ENCODE assay signal across 8 cellular contexts in genomic region chr17:57408064-57408811, GRCh38.
DNase-seq lines count a peak whose midpoint lies in the region; ATAC-seq and TF ChIP-seq lines count a peak whose summit lies in the region.

No MANE protein-coding gene starts in this region.

- peak overlapping the region; percentile 70 for H3K4me3 Mint-ChIP-seq in activated naive CD8-positive, alpha-beta T cell treated with anti-CD3 and anti-CD28 coated beads, Interleukin-2, amount 10 ng/mL, durations not matched to agents 7 days and 5 days

- POLR2A ChIA-PET in activated naive CD8-positive, alpha-beta T cell treated with anti-CD3 and anti-CD28 coated beads, Interleukin-2, amount 10 ng/mL, durations not matched to agents 7 days and 5 days (lab: Charles Lee) = interaction anchor here (1.0 to 1.1 kb wide), 2 partner anchors 47 to 165 kb away, joined by 3 to 4 read pairs; no protein-coding TSS in a partner anchor

- H2AFZ ChIP-seq in neuron (ENCODE audit: low read depth, low read length) = no peak overlapping the region

- no peaks in the 10 kb centered on the region for H3K27me3 Mint-ChIP-seq in activated naive CD8-positive, alpha-beta T cell treated with anti-CD3 and anti-CD28 coated beads, Interleukin-2, amount 10 ng/mL, durations not matched to agents 7 days and 5 days

- H3K4me1 Mint-ChIP-seq in activated naive CD8-positive, alpha-beta T cell treated with anti-CD3 and anti-CD28 coated beads, Interleukin-2, amount 10 ng/mL, durations not matched to agents 7 days and 5 days = peaks cover 40% of the 10 kb centered on the region

- WGBS in adrenal gland, 4 donors = 74 to 86% (median 77%) methylated on average over 13 of the region's 13 CpGs

- peak overlapping the region in 2 of 5 donors; percentile 16 to 43 for H3K27ac ChIP-seq in adrenal gland

- H3K4me1 ChIP-seq in neuron (ENCODE audit: insufficient read depth, low read length) = peaks cover 61% of the 10 kb centered on the region
- H3K4me1 ChIP-seq in adrenal gland (replicated peaks in 1 of 2) = peaks cover 0 to 30% of the 10 kb centered on the region in 2 donors

- no peak for TF ChIP-seq CTCF in adrenal gland (IDR thresholded peaks at IDR 0.05)

- peaks cover 11% of the 10 kb centered on the region for H3K36me3 ChIP-seq in neuron (ENCODE audit: insufficient read depth, low read length)
- no peaks in the 10 kb centered on the region for H3K36me3 ChIP-seq in adrenal gland (replicated peaks in 1 of 2)

- no peaks in the 10 kb centered on the region for H3K9me3 Mint-ChIP-seq in activated naive CD8-positive, alpha-beta T cell treated with anti-CD3 and anti-CD28 coated beads, Interleukin-2, amount 10 ng/mL, durations not matched to agents 7 days and 5 days

- H3K9me3 ChIP-seq in neuron (ENCODE audit: low read length) (no peaks in the 10 kb centered on the region), adrenal gland (replicated peaks in 1 of 3) (no peaks in the 10 kb centered on the region)

- H3K4me3 ChIP-seq in neuron (ENCODE audit: low read length) (peak overlapping the region; percentile 5), adrenal gland (no peak overlapping the region)

- ATAC-seq in GM21619 (IDR thresholded peaks at IDR 0.05; ENCODE audit: unreplicated experiment) (peak; percentile 86), GM21717 (IDR thresholded peaks at IDR 0.05; ENCODE audit: unreplicated experiment) (no peak)
- peak; percentile 76 for ATAC-seq in activated naive CD8-positive, alpha-beta T cell treated with anti-CD3 and anti-CD28 coated beads, Interleukin-2, amount 10 ng/mL, durations not matched to agents 7 days and 5 days (ENCODE audit: low read depth)

- DNase-seq in DMS153 (lab: John Stamatoyannopoulos, UW) = peak; percentile 84
- DNase-seq in NCI-H2107 (lab: John Stamatoyannopoulos, UW) = peak; percentile 89
- DNase-seq in activated naive CD8-positive, alpha-beta T cell treated with anti-CD3 and anti-CD28 coated beads, Interleukin-2, amount 10 ng/mL, durations not matched to agents 7 days and 5 days = no peak
- no peak for DNase-seq in adrenal gland
- DNase-seq in cortex of kidney (lab: John Stamatoyannopoulos, UW) = no peak

- H3K27me3 ChIP-seq in neuron (ENCODE audit: insufficient read depth, low read length) = no peaks in the 10 kb centered on the region
- no peaks in the 10 kb centered on the region for H3K27me3 ChIP-seq in adrenal gland

- intact Hi-C loops in adrenal gland (cut with DNase I) = no loop called here

- no peak for TF ChIP-seq POLR2A in adrenal gland (IDR thresholded peaks at IDR 0.05)

- H3K36me3 Mint-ChIP-seq in activated naive CD8-positive, alpha-beta T cell treated with anti-CD3 and anti-CD28 coated beads, Interleukin-2, amount 10 ng/mL, durations not matched to agents 7 days and 5 days = peaks cover 14% of the 10 kb centered on the region

- peak overlapping the region; percentile 76 for H3K27ac Mint-ChIP-seq in activated naive CD8-positive, alpha-beta T cell treated with anti-CD3 and anti-CD28 coated beads, Interleukin-2, amount 10 ng/mL, durations not matched to agents 7 days and 5 days

Comparison
In these comparisons a context has a peak if more than half of its experiments do, and no peak if none do; other contexts are left out.
1. DNase-seq: peak in DMS153 (single experiment) and NCI-H2107 (single experiment); none in activated naive CD8-positive, alpha-beta T cell treated with anti-CD3 and anti-CD28 coated beads, Interleukin-2, amount 10 ng/mL, durations not matched to agents 7 days and 5 days (single experiment), adrenal gland (0 of 7) and cortex of kidney (single experiment).